ENCODE assay signal across 10 cellular contexts in genomic region chrX:112851161-112851779, GRCh38. TPM values are rescaled to one million over a fixed set of nuclear protein-coding genes. Genes with fewer than 3 reads are reported as not detected.
DNase-seq lines count a peak whose midpoint lies in the region; ATAC-seq and TF ChIP-seq lines count a peak whose summit lies in the region.
"Had no signal": no experiment of that assay in that cellular context is flagged by ENCODE, and none has a peak within 500 bp of the region (broad histone marks: within the 10 kb centered on the region; RNA-seq: fewer than 3 reads in every experiment).

No MANE protein-coding gene starts in this region.

- DNase-seq in DND-41 (peak; percentile 4), GM19238 (ENCODE audit: insufficient read length, low spot score) (peak; percentile 35), WTC11 (ENCODE audit: low spot score) (no peak), GDM1 (lab: John Stamatoyannopoulos, UW) (no peak), germinal center (ENCODE audit: low spot score) (no peak), tibial artery (no peak), GM23248 (no peak)
- DNase-seq: DMS53, NCI-H1930 had no signal

- no peak overlapping the region for H3K4me3 ChIP-seq in DND-41 (ENCODE audit: low read depth in 1 of 2, low read length in 2 of 2)
- H3K4me3 ChIP-seq in tibial artery: no peak overlapping the region
- no peak overlapping the region for H3K4me3 ChIP-seq in GM23248

- TF ChIP-seq CTCF in DND-41 (IDR thresholded peaks at IDR 0.05; ENCODE audit: borderline replicate concordance, extremely low read depth, low read length, poor library complexity, severe bottlenecking) (no peak), WTC11 (IDR thresholded peaks at IDR 0.05) (no peak), tibial artery (IDR thresholded peaks at IDR 0.05) (no peak)

- no peak overlapping the region for H3K4me2 ChIP-seq in DND-41 (ENCODE audit: insufficient read depth, low read length)
- H3K4me2 ChIP-seq in GM23248 (ENCODE audit: unreplicated experiment): no peak overlapping the region

- WGBS in GM23248 (ENCODE audit: low coverage in 1 of 2, low lambda C conversion rate in 2 of 2, missing lambda C conversion rate in 2 of 2), 2 experiments: 90 to 94% methylated on average over 2 of the region's 2 CpGs

- in situ Hi-C loops in GM23248 (cut with MboI): no loop called here

- H2AFZ ChIP-seq in DND-41 (ENCODE audit: low read depth, low read length): no peak overlapping the region; the same call in 1 of the 2 replicates
- no peak overlapping the region for H2AFZ ChIP-seq in GM23248

- H3K9me2 ChIP-seq in GM23248 (ENCODE audit: insufficient read depth): no peaks in the 10 kb centered on the region

- H3K27me3 Mint-ChIP-seq in WTC11 (ENCODE audit: low read depth): 0 out of 2 replicates have a peak, but pooled peaks cover 5% of the 10 kb centered on the region

- H3K79me2 ChIP-seq in DND-41 (ENCODE audit: insufficient read depth, low read length) (no peaks in the 10 kb centered on the region), GM23248 (ENCODE audit: insufficient read depth) (no peaks in the 10 kb centered on the region)

- H3K9ac ChIP-seq in DND-41 (ENCODE audit: low read depth, low read length) (no peak overlapping the region), GM23248 (no peak overlapping the region)

- H3K27me3 ChIP-seq in DND-41 (ENCODE audit: insufficient read depth, low read length, poor library complexity) (no peaks in the 10 kb centered on the region), tibial artery (no peaks in the 10 kb centered on the region), GM23248 (replicated peaks; ENCODE audit: insufficient read depth) (no peaks in the 10 kb centered on the region)

- H3K4me1 Mint-ChIP-seq in WTC11: peaks cover 22% of the 10 kb centered on the region

- 0 out of 2 replicates have a peak, but pooled peaks cover 3% of the 10 kb centered on the region for H3K36me3 Mint-ChIP-seq in WTC11

- POLR2A ChIA-PET in WTC11 (lab: Charles Lee): no interaction called here

- no peak overlapping the region for H3K27ac ChIP-seq in DND-41 (ENCODE audit: low read length)
- H3K27ac ChIP-seq in tibial artery: no peak overlapping the region
- H3K27ac ChIP-seq in GM23248: no peak overlapping the region

- H3K9me3 Mint-ChIP-seq in WTC11: no peaks in the 10 kb centered on the region

- H4K20me1 ChIP-seq in DND-41 (ENCODE audit: insufficient read depth, low read length): no peaks in the 10 kb centered on the region
- H4K20me1 ChIP-seq in GM23248 (ENCODE audit: insufficient read depth): no peaks in the 10 kb centered on the region

- no peak overlapping the region for H3K4me3 Mint-ChIP-seq in WTC11

- H3K36me3 ChIP-seq in DND-41 (ENCODE audit: insufficient read depth, low read length): no peaks in the 10 kb centered on the region
- H3K36me3 ChIP-seq in tibial artery: no peaks in the 10 kb centered on the region
- no peaks in the 10 kb centered on the region for H3K36me3 ChIP-seq in GM23248 (ENCODE audit: low read depth)

- CTCF ChIA-PET in WTC11 (lab: Charles Lee): interaction anchor here (2.0 kb wide), 1 partner anchor 16 kb away, joined by 7 read pairs; no protein-coding TSS in a partner anchor

- H3K9me3 ChIP-seq in DND-41 (ENCODE audit: insufficient read depth, low read length, severe bottlenecking) (no peaks in the 10 kb centered on the region), tibial artery (no peaks in the 10 kb centered on the region), GM23248 (ENCODE audit: low read depth) (no peaks in the 10 kb centered on the region)

- intact Hi-C loops in tibial artery (cut with DNase I; ENCODE audit: low total_unique reads): no loop called here

- ATAC-seq in DND-41 (ENCODE audit: insufficient read depth, low read depth) (peak; percentile 35; the same call in 1 of the 3 replicates), HG02943 (IDR thresholded peaks at IDR 0.05; ENCODE audit: low read depth, unreplicated experiment) (peak; percentile 77), WTC11 (peak; percentile 93)

- no peaks in the 10 kb centered on the region for H3F3A ChIP-seq in GM23248 (ENCODE audit: insufficient read depth)

- H3K4me1 ChIP-seq in DND-41 (ENCODE audit: insufficient read depth, low read length) (peaks cover 4% of the 10 kb centered on the region), tibial artery (no peaks in the 10 kb centered on the region), GM23248 (ENCODE audit: insufficient read depth) (no peaks in the 10 kb centered on the region)

- H3K27ac Mint-ChIP-seq in WTC11: no peak overlapping the region

TF ChIP-seq in WTC11, 78 proteins besides CTCF, POLR2A, EP300 and RAD21:
- TF ChIP-seq JAZF1 (CRISPR knock-in tag; IDR thresholded peaks at IDR 0.05) (no peak), FOXP1 (CRISPR knock-in tag; IDR thresholded peaks at IDR 0.05; ENCODE audit: borderline replicate concordance) (no peak), OVOL2 (CRISPR knock-in tag; IDR thresholded peaks at IDR 0.05; ENCODE audit: borderline replicate concordance) (no peak), MLX (CRISPR knock-in tag; IDR thresholded peaks at IDR 0.05) (no peak), RORB (CRISPR knock-in tag; IDR thresholded peaks at IDR 0.05) (no peak), TEAD4 (CRISPR knock-in tag; IDR thresholded peaks at IDR 0.05) (no peak), ATF3 (CRISPR knock-in tag; conservative IDR thresholded peaks at IDR 0.05) (no peak), MYBL2 (CRISPR knock-in tag; IDR thresholded peaks at IDR 0.05) (no peak), NFATC4 (CRISPR knock-in tag; IDR thresholded peaks at IDR 0.05) (no peak), HMGA2 (CRISPR knock-in tag; IDR thresholded peaks at IDR 0.05) (no peak), ERG (CRISPR knock-in tag; IDR thresholded peaks at IDR 0.05) (no peak), SP1 (CRISPR knock-in tag; conservative IDR thresholded peaks at IDR 0.05) (no peak), TEAD1 (CRISPR knock-in tag; IDR thresholded peaks at IDR 0.05) (no peak), STAT6 (CRISPR knock-in tag; conservative IDR thresholded peaks at IDR 0.05; ENCODE audit: low read depth) (no peak), CDX4 (CRISPR knock-in tag; IDR thresholded peaks at IDR 0.05; ENCODE audit: borderline replicate concordance) (no peak), FOXJ3 (CRISPR knock-in tag; IDR thresholded peaks at IDR 0.05; ENCODE audit: borderline replicate concordance) (no peak), ATF1 (CRISPR knock-in tag; IDR thresholded peaks at IDR 0.05) (no peak), IRF2 (CRISPR knock-in tag; IDR thresholded peaks at IDR 0.05; ENCODE audit: borderline replicate concordance, low read depth) (no peak)

RNA-seq across cellular contexts. Expression of gene AMOT, which starts 10.6 kb away (rescaled TPM):
- total RNA-seq in WTC11 (2021): 7.2 to 8.1 TPM (median 8.0 TPM) in 3 replicates
- 1.5 and 2.5 TPM in 2 replicates for total RNA-seq in GM23248 (2014; rRNA removed; shearing (Covaris generic))
- polyA plus RNA-seq in GM23248 (2016; fragmentation: Nextera tagmentation; extraction: Ambion mirVana): 2.2 and 3.0 TPM in 2 replicates

Comparison
In these comparisons a context has a peak if more than half of its experiments do, and no peak if none do; other contexts are left out.
1. ATAC-seq: peak in every context shown above with its lines; median percentile 93 in WTC11; 77 in HG02943; 35 in DND-41.
2. DNase-seq: peak in DND-41 (single experiment) and GM19238 (single experiment); none in WTC11 (single experiment), GDM1 (single experiment), germinal center (single experiment), tibial artery (0 of 2) and GM23248 (single experiment).